8 cellular contexts compared by ENCODE assay signal in the genomic region with DNA sequence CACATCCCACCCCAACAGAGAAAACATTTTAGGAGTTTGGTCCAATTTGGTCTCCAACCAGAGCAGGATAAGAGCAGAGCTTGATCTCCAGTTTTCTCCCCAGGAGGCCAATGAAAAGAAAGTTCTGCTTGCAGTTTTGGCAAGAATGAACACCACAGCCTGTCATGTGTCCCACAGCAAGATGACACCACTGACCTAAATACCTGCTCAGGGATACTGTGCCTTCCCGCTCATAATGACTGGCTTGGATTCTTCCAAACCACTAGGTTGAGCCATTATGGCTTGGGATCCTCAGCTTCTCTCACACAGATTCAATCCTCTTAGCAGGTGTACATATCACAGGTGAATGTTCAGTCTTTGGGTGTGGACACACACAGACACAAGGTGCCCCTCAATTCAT. TPM values are rescaled to one million over a fixed set of nuclear protein-coding genes. Genes with fewer than 3 reads are reported as not detected.
"Had no signal": no experiment of that assay in that cellular context is flagged by ENCODE, and none has a peak within 500 bp of the region (broad histone marks: within the 10 kb centered on the region; RNA-seq: fewer than 3 reads in every experiment).

No MANE protein-coding gene starts in this region.

- DNase-seq: H9, HCEC 1CT, KBM-7 had no signal

- ATAC-seq: GM23338, HepG2 had no signal

- H3K27ac ChIP-seq: HL-60 had no signal

- H3K4me3 ChIP-seq: GM23338 had no signal

RNA-seq across cellular contexts. Expression of gene C10orf90, which starts 53.3 kb away (rescaled TPM):
- total RNA-seq: H1, H9, HepG2, HT1080 had no signal
